8 cellular contexts compared by ENCODE assay signal in the genomic region with DNA sequence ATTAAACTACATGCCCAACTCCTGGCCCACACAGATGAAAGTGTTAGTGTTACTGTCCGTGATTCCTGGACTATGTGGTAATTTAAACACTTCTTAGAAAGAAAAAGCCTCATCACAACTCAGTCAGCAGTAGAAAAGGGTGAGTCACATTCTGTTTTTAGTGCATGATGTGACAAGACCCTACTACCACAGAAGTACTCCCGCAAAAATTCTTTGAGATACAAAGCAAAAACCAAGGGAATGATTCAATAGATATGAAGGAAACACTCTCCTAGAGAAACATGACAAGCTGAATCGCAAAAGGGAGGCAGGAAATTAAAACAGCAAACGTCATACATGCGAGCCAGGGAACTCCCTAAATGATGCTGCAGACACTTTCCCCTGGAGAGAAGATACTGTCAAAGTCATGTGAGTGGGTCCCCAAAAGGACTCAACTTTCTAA. TPM values are rescaled to one million over a fixed set of nuclear protein-coding genes. Genes with fewer than 3 reads are reported as not detected.
A peak's percentile ranks its signal among the peaks of the same experiment; 100 is the strongest.
DNase-seq lines count a peak whose midpoint lies in the region; ATAC-seq and TF ChIP-seq lines count a peak whose summit lies in the region.

No MANE protein-coding gene starts in this region.

- H3K9me3 Mint-ChIP-seq in natural killer cell, result no peaks in the 10 kb centered on the region

- H3K4me1 ChIP-seq in gastrocnemius medialis, result peaks cover 68 to 77% of the 10 kb centered on the region in 2 donors

- ATAC-seq in gastrocnemius medialis (peak; percentile 73 to 74), GM21360 (IDR thresholded peaks at IDR 0.05; ENCODE audit: unreplicated experiment) (no peak), natural killer cell (no peak)

- H3K27ac ChIP-seq in brain microvascular endothelial cell (peak overlapping the region; percentile 65), gastrocnemius medialis (peak overlapping the region; percentile 91 to 99 (median 97))

- no peak overlapping the region for H3K4me3 ChIP-seq in brain microvascular endothelial cell (ENCODE audit: low read depth, low read length)
- no peak overlapping the region for H3K4me3 ChIP-seq in gastrocnemius medialis

- H3K9me3 ChIP-seq in gastrocnemius medialis, result no peaks in the 10 kb centered on the region

- intact Hi-C loops in gastrocnemius medialis (cut with DNase I; ENCODE audit: low total_unique reads) (loop anchor here (2.0 kb wide), 1 partner anchor 22 kb away; no protein-coding TSS in a partner anchor), natural killer cell (cut with micrococcal nuclease) (no loop called here)

- peak; percentile 2 to 45 for DNase-seq in NOMO-1 (lab: John Stamatoyannopoulos, UW; ENCODE audit: unreplicated experiment in 2 of 2)
- no peak for DNase-seq in NOMO-1 treated with dmso at 0.1 percent for 144 hours (lab: John Stamatoyannopoulos, UW; ENCODE audit: unreplicated experiment)
- peak; percentile 87 for DNase-seq in HS-5 (ENCODE audit: low read depth)
- DNase-seq in brain microvascular endothelial cell, result peak; percentile 92
- DNase-seq in gastrocnemius medialis, result no peak
- no peak for DNase-seq in DMS53 treated with DMSO at 0.1 percent for 48 hours (lab: John Stamatoyannopoulos, UW; ENCODE audit: unreplicated experiment)
- no peak for DNase-seq in natural killer cell

- H3K4me3 Mint-ChIP-seq in natural killer cell, result no peak overlapping the region

- H3K27me3 Mint-ChIP-seq in natural killer cell (ENCODE audit: low read depth in 2 of 2), result no peaks in the 10 kb centered on the region

- H3K36me3 Mint-ChIP-seq in natural killer cell, result peaks cover 26% of the 10 kb centered on the region

- TF ChIP-seq POLR2A in gastrocnemius medialis (IDR thresholded peaks at IDR 0.05), result peak in 1 of 2 donors; percentile 31

- no peak overlapping the region for H3K27ac Mint-ChIP-seq in natural killer cell

- no peak for TF ChIP-seq CTCF in brain microvascular endothelial cell (IDR thresholded peaks at IDR 0.05; ENCODE audit: low read depth, low read length, missing control alignments)
- no peak for TF ChIP-seq CTCF in gastrocnemius medialis (IDR thresholded peaks at IDR 0.05 in 4 of 5, conservative IDR thresholded peaks at IDR 0.05 in 1 of 5)
- no peak for TF ChIP-seq CTCF in natural killer cell (IDR thresholded peaks at IDR 0.05)

- peaks cover 10 to 17% of the 10 kb centered on the region in 2 donors for H3K4me1 Mint-ChIP-seq in natural killer cell

- peaks cover 65% of the 10 kb centered on the region for H3K36me3 ChIP-seq in brain microvascular endothelial cell (replicated peaks)
- H3K36me3 ChIP-seq in gastrocnemius medialis, result peaks cover 0 to 48% of the 10 kb centered on the region in 2 donors

- in situ Hi-C loops in brain microvascular endothelial cell (cut with HindIII; ENCODE audit: low pct_ligation_motif_present, low sequenced_read_pairs) (no loop called here), gastrocnemius medialis (cut with MboI; ENCODE audit: low sequenced_read_pairs in 4 of 4) (no loop called here)

- H3K27me3 ChIP-seq in brain microvascular endothelial cell (replicated peaks), result no peaks in the 10 kb centered on the region
- no peaks in the 10 kb centered on the region for H3K27me3 ChIP-seq in gastrocnemius medialis

RNA-seq across cellular contexts. Expression of gene SNN, which starts 14.4 kb away (rescaled TPM):
- 10 to 100 TPM; 22.5 to 94.5 (median 78.1) TPM for total RNA-seq in gastrocnemius medialis
- total RNA-seq in natural killer cell, result 10 to 100 TPM in 2 of 3 donors, 1 to 10 TPM in 1; 5.3 to 20.0 (median 12.5) TPM

RNA-seq across cellular contexts. Expression of gene TXNDC11, which starts 60.0 kb away (rescaled TPM):
- total RNA-seq in gastrocnemius medialis (10 to 100 TPM; 35.2 to 64.5 (median 51.2) TPM), natural killer cell (10 to 100 TPM; 63.4 to 99.2 (median 68.9) TPM)

Comparison
In these comparisons a context has a peak if more than half of its experiments do, and no peak if none do; other contexts are left out.
1. DNase-seq: peak in NOMO-1 (2 of 2), HS-5 (single experiment) and brain microvascular endothelial cell (single experiment); none in NOMO-1 treated with dmso at 0.1 percent for 144 hours (single experiment), gastrocnemius medialis (0 of 2), DMS53 treated with DMSO at 0.1 percent for 48 hours (single experiment) and natural killer cell (single experiment).
2. ATAC-seq: peak in gastrocnemius medialis (2 of 2); none in GM21360 (single experiment) and natural killer cell (0 of 3).